In the genomic region with DNA sequence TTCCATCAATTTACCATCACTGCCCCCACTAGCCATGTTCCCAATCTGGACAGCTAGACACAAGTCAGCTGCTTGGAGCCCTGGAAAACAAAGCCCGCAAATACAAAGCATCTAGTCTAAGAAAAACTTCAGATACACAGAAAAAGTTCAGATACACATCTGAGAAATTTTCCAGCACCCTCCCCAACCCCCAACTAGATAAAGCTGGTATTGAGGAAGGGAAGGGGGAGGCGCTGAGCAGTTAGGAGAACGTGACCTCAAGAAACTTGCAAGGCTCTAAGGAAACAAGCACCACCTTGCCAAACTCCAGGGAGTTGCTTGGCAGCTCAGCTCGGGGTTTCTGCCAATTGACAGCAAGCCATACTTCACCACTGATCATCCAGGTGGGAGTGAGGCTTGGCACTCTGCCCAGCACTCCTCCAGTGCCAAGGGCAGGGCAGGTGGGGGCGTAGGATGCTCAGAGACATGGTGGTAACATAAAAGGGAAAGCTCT, we compare ENCODE assay signal across 11 cellular contexts. TPM values are rescaled to one million over a fixed set of nuclear protein-coding genes. Genes with fewer than 3 reads are reported as not detected.
DNase-seq lines count a peak whose midpoint lies in the region; ATAC-seq and TF ChIP-seq lines count a peak whose summit lies in the region.
"Had no signal": no experiment of that assay in that cellular context is flagged by ENCODE, and none has a peak within 500 bp of the region (broad histone marks: within the 10 kb centered on the region; RNA-seq: fewer than 3 reads in every experiment).

No MANE protein-coding gene starts in this region.

- no peaks in the 10 kb centered on the region for H3K9me2 ChIP-seq in HCT116 (ENCODE audit: insufficient read depth)

- H3K36me3 Mint-ChIP-seq in CD8-positive, alpha-beta memory T cell: no peaks in the 10 kb centered on the region
- H3K36me3 Mint-ChIP-seq: T-cell had no signal

- H3K27ac ChIP-seq in HCT116 (ENCODE audit: low read depth, low read length): no peak overlapping the region
- H3K27ac ChIP-seq in ovary: no peak overlapping the region
- no peak overlapping the region for H3K27ac ChIP-seq in upper lobe of right lung
- no peak overlapping the region for H3K27ac ChIP-seq in CD8-positive, alpha-beta memory T cell (ENCODE audit: low read depth, low read length)

- RAD21 ChIA-PET in HCT116 (lab: Charles Lee; ENCODE audit: low non-redundant PET in 1 of 2, low total read pairs in 2 of 2, uncharacterized antibody in 2 of 2, unreplicated experiment in 2 of 2): no interaction called here

- H3K27me3 Mint-ChIP-seq in CD8-positive, alpha-beta memory T cell: peaks cover 9 to 34% of the 10 kb centered on the region in 2 donors

- H3K4me3 ChIP-seq in HCT116 (replicated peaks in 1 of 2; ENCODE audit: low read depth in 1 of 2, low read length in 2 of 2) (no peak overlapping the region), ovary (no peak overlapping the region), upper lobe of right lung (no peak overlapping the region)
- H3K4me3 ChIP-seq in CD8-positive, alpha-beta memory T cell (ENCODE audit: low read length): no peak overlapping the region

- CTCF ChIA-PET in HCT116 (lab: Charles Lee): interaction anchor here (0.8 to 1.0 kb wide), 2 partner anchors 42 to 118 kb away, joined by 3 read pairs; no protein-coding TSS in a partner anchor
- CTCF ChIA-PET in CD8-positive, alpha-beta memory T cell (lab: Charles Lee): interaction anchor here (0.7 kb wide), 1 partner anchor 23 kb away, joined by 3 read pairs; no protein-coding TSS in a partner anchor

- H3K9me3 Mint-ChIP-seq in CD8-positive, alpha-beta memory T cell: no peaks in the 10 kb centered on the region
- H3K9me3 Mint-ChIP-seq: stimulated activated naive CD8-positive, alpha-beta T cell treated with anti-CD3 and anti-CD28 coated beads, Interleukin-15, amount 100 ng/mL, for 72 hours; T-cell had no signal

- DNase-seq in HCT116 (ENCODE audit: low read depth, low spot score) (no peak), NCI-H345 (lab: John Stamatoyannopoulos, UW) (peak; percentile 92), cerebellum (ENCODE audit: low spot score) (peak; percentile 82), ovary (peak; percentile 29 to 69 (median 55)), upper lobe of right lung (no peak)
- no peak for DNase-seq in activated CD4-positive, alpha-beta T cell treated with anti-CD3 and anti-CD28 coated beads, Interleukin-2, amount 50 U/mL, for 48 hours
- no peak for DNase-seq in CD8-positive, alpha-beta memory T cell
- no peak for DNase-seq in activated CD4-positive, alpha-beta T cell treated with anti-CD3 and anti-CD28 coated beads, Interleukin-2, amount 50 U/mL, for 1 hour
- DNase-seq: GDM1; stimulated activated naive CD8-positive, alpha-beta T cell treated with anti-CD3 and anti-CD28 coated beads, Interleukin-15, amount 100 ng/mL, for 72 hours; T-cell had no signal

- BruUV-seq in HCT116 (replicated peaks; lab: Mats Ljungman, UMichigan): no TSS peak

- H3K4me2 ChIP-seq in HCT116 (ENCODE audit: low read length): 0 out of 2 replicates have a peak overlapping the region, but pooled peaks have one; percentile 1

- intact Hi-C loops in HCT116 (cut with micrococcal nuclease) (no loop called here), ovary (cut with DNase I) (no loop called here), upper lobe of right lung (cut with DNase I) (no loop called here)

- H3K79me2 ChIP-seq in HCT116 (ENCODE audit: insufficient read depth, low read length): no peaks in the 10 kb centered on the region

- H3K9ac ChIP-seq in HCT116 (ENCODE audit: low read length): no peak overlapping the region

- POLR2A ChIA-PET in HCT116 (lab: Charles Lee): no interaction called here
- POLR2A ChIA-PET in CD8-positive, alpha-beta memory T cell (lab: Charles Lee): no interaction called here

- peak overlapping the region in 1 of 8 donors; percentile 57 for H3K27ac Mint-ChIP-seq in CD8-positive, alpha-beta memory T cell
- H3K27ac Mint-ChIP-seq: T-cell had no signal

- ATAC-seq in HCT116: no peak
- ATAC-seq in upper lobe of right lung: no peak
- ATAC-seq: stimulated activated naive CD8-positive, alpha-beta T cell treated with anti-CD3 and anti-CD28 coated beads, Interleukin-15, amount 100 ng/mL, for 72 hours; T-cell had no signal

- H3K4me1 Mint-ChIP-seq in CD8-positive, alpha-beta memory T cell: peaks cover 9 to 10% (median 10%) of the 10 kb centered on the region in 3 donors

- no peak overlapping the region for H2AFZ ChIP-seq in HCT116 (ENCODE audit: low read depth, low read length, poor library complexity, severe bottlenecking)

- 3 to 7% (median 4%) methylated on average over 5 of the region's 5 CpGs for WGBS in ovary, 3 donors

- H3K9me3 ChIP-seq in HCT116 (ENCODE audit: control insufficient read depth in 1 of 2, insufficient read depth in 1 of 2, low read depth in 1 of 2, low read length in 2 of 2) (no peaks in the 10 kb centered on the region), ovary (no peaks in the 10 kb centered on the region), upper lobe of right lung (no peaks in the 10 kb centered on the region)
- H3K9me3 ChIP-seq in CD8-positive, alpha-beta memory T cell (ENCODE audit: low read length): no peaks in the 10 kb centered on the region

- H3K36me3 ChIP-seq in HCT116 (ENCODE audit: control insufficient read depth in 1 of 2, insufficient read depth in 2 of 2, low read length in 2 of 2) (no peaks in the 10 kb centered on the region), ovary (no peaks in the 10 kb centered on the region), upper lobe of right lung (no peaks in the 10 kb centered on the region)
- no peaks in the 10 kb centered on the region for H3K36me3 ChIP-seq in CD8-positive, alpha-beta memory T cell (ENCODE audit: insufficient read depth, low read length)

- TF ChIP-seq POLR2A in HCT116 (IDR thresholded peaks at IDR 0.05; ENCODE audit: borderline replicate concordance, extremely low read depth, insufficient read depth, insufficient read length) (no peak), ovary (IDR thresholded peaks at IDR 0.05) (no peak)

- H3K4me3 Mint-ChIP-seq in CD8-positive, alpha-beta memory T cell: peak overlapping the region in 1 of 7 donors; percentile 34
- H3K4me3 Mint-ChIP-seq: stimulated activated naive CD8-positive, alpha-beta T cell treated with anti-CD3 and anti-CD28 coated beads, Interleukin-15, amount 100 ng/mL, for 72 hours; T-cell had no signal

- no peak for TF ChIP-seq EP300 in ovary (IDR thresholded peaks at IDR 0.05)

- H3K27me3 ChIP-seq in HCT116 (ENCODE audit: insufficient read depth, low read length) (no peaks in the 10 kb centered on the region), ovary (no peaks in the 10 kb centered on the region), upper lobe of right lung (no peaks in the 10 kb centered on the region)
- no peaks in the 10 kb centered on the region for H3K27me3 ChIP-seq in CD8-positive, alpha-beta memory T cell (ENCODE audit: insufficient read depth, low read length, poor library complexity, severe bottlenecking)

- peaks cover 8 to 15% of the 10 kb centered on the region in 2 experiments; a peak in 3 of 4 replicates for H3K4me1 ChIP-seq in HCT116 (ENCODE audit: control insufficient read depth in 1 of 2, insufficient read depth in 2 of 2, low read length in 2 of 2)
- peaks cover 5% of the 10 kb centered on the region for H3K4me1 ChIP-seq in ovary (ENCODE audit: insufficient read depth)
- peaks cover 8% of the 10 kb centered on the region for H3K4me1 ChIP-seq in upper lobe of right lung
- H3K4me1 ChIP-seq in CD8-positive, alpha-beta memory T cell (ENCODE audit: insufficient read depth, low read length): peaks cover 5% of the 10 kb centered on the region

- no peaks in the 10 kb centered on the region for H4K20me1 ChIP-seq in HCT116 (ENCODE audit: insufficient read depth)

- TF ChIP-seq RAD21 in HCT116 (IDR thresholded peaks at IDR 0.05; ENCODE audit: low read depth): no peak

- no peak for TF ChIP-seq CTCF in HCT116 (IDR thresholded peaks at IDR 0.05 in 2 of 3, conservative IDR thresholded peaks at IDR 0.05 in 1 of 3; ENCODE audit: borderline replicate concordance in 1 of 3, insufficient read depth in 1 of 3, low read depth in 2 of 3, low read length in 2 of 3)
- no peak for TF ChIP-seq CTCF in ovary (IDR thresholded peaks at IDR 0.05)
- no peak for TF ChIP-seq CTCF in upper lobe of right lung (IDR thresholded peaks at IDR 0.05)

TF ChIP-seq in HCT116, 20 proteins besides CTCF, POLR2A, EP300 and RAD21 (continues in another document):
- no peak for TF ChIP-seq JUND (IDR thresholded peaks at IDR 0.05)
- no peak for TF ChIP-seq ATF3 (IDR thresholded peaks at IDR 0.05)
- TF ChIP-seq SP1 (IDR thresholded peaks at IDR 0.05; ENCODE audit: low read depth): no peak
- no peak for TF ChIP-seq SIN3A (IDR thresholded peaks at IDR 0.05; ENCODE audit: low read depth)
- no peak for TF ChIP-seq ZFX (IDR thresholded peaks at IDR 0.05)
- TF ChIP-seq EGR1 (IDR thresholded peaks at IDR 0.05; ENCODE audit: low read depth): no peak
- no peak for TF ChIP-seq CEBPB (IDR thresholded peaks at IDR 0.05; ENCODE audit: low read depth)
- no peak for TF ChIP-seq YY1 (IDR thresholded peaks at IDR 0.05; ENCODE audit: extremely low read depth, insufficient replicate concordance, low read depth, low read length)

RNA-seq across cellular contexts. Expression of gene CNIH1, which starts 5.1 kb away (rescaled TPM):
- total RNA-seq in HCT116 (2021; ENCODE audit: unreplicated experiment): 149 TPM
- 166 and 174 TPM in 2 replicates for polyA plus RNA-seq in HCT116 (2012)
- total RNA-seq in cerebellum: 40.2 TPM
- total RNA-seq in ovary: 100 to 1,000 TPM in 1 of 7 donors, 10 to 100 TPM in 6; 53.5 to 101 (median 63.3) TPM
- polyA plus RNA-seq in ovary: 100 to 1,000 TPM in 1 of 2 donors, 10 to 100 TPM in 1; 67.0 to 203 TPM
- 94.0 TPM for total RNA-seq in upper lobe of right lung
- 100 to 1,000 TPM in 1 of 2 experiments, 10 to 100 TPM in 1; 87.1 to 104 TPM for total RNA-seq in CD8-positive, alpha-beta memory T cell
- 84.9 TPM for polyA plus RNA-seq in CD8-positive, alpha-beta memory T cell

RNA-seq across cellular contexts. Expression of gene GMFB, which starts 42.5 kb away (rescaled TPM):
- total RNA-seq in HCT116 (2021; ENCODE audit: unreplicated experiment) (53.8 TPM), cerebellum (128 TPM), ovary (10 to 100 TPM; 29.3 to 65.5 (median 33.8) TPM), upper lobe of right lung (52.9 TPM)
- polyA plus RNA-seq in HCT116 (2012): 14.7 and 17.5 TPM in 2 replicates
- polyA plus RNA-seq in ovary: 10 to 100 TPM; 14.1 to 18.6 TPM
- 10 to 100 TPM; 56.4 to 61.3 TPM for total RNA-seq in CD8-positive, alpha-beta memory T cell
- 18.2 TPM for polyA plus RNA-seq in CD8-positive, alpha-beta memory T cell

RNA-seq across cellular contexts. Expression of gene CDKN3, which starts 49.4 kb away (rescaled TPM):
- total RNA-seq in HCT116 (2021; ENCODE audit: unreplicated experiment): 62.5 TPM
- 54.9 and 103 TPM in 2 replicates for polyA plus RNA-seq in HCT116 (2012)
- 11.3 TPM for total RNA-seq in cerebellum
- 1 to 10 TPM in 6 of 7 donors, under 1 TPM in 1; 0.56 to 3.1 (median 1.5) TPM for total RNA-seq in ovary
- 1 to 10 TPM; 2.5 to 3.1 TPM for polyA plus RNA-seq in ovary
- 1.5 TPM for total RNA-seq in upper lobe of right lung
- 10 to 100 TPM; 33.8 to 46.8 TPM for total RNA-seq in CD8-positive, alpha-beta memory T cell
- polyA plus RNA-seq in CD8-positive, alpha-beta memory T cell: 6.7 TPM

Comparison
In these comparisons a context has a peak if more than half of its experiments do, and no peak if none do; other contexts are left out.
1. DNase-seq: peak in NCI-H345 (single experiment), cerebellum (single experiment) and ovary (5 of 5); none in HCT116 (single experiment), upper lobe of right lung (single experiment), activated CD4-positive, alpha-beta T cell treated with anti-CD3 and anti-CD28 coated beads, Interleukin-2, amount 50 U/mL, for 48 hours (0 of 2), CD8-positive, alpha-beta memory T cell (0 of 5) and activated CD4-positive, alpha-beta T cell treated with anti-CD3 and anti-CD28 coated beads, Interleukin-2, amount 50 U/mL, for 1 hour (single experiment).